ENCODE assay signal across 12 cellular contexts in genomic region chr15:80090879-80091503, GRCh38. TPM values are rescaled to one million over a fixed set of nuclear protein-coding genes. Genes with fewer than 3 reads are reported as not detected.
DNase-seq lines count a peak whose midpoint lies in the region; ATAC-seq, FAIRE-seq and TF ChIP-seq lines count a peak whose summit lies in the region.
"Had no signal": no experiment of that assay in that cellular context is flagged by ENCODE, and none has a peak within 500 bp of the region (broad histone marks: within the 10 kb centered on the region; RNA-seq: fewer than 3 reads in every experiment).

No MANE protein-coding gene starts in this region.

- H3K4me3 ChIP-seq in AG10803 (ENCODE audit: low read length) = no peak overlapping the region
- H3K4me3 ChIP-seq in WERI-Rb-1 (ENCODE audit: low read depth, low read length) = no peak overlapping the region
- H3K4me3 ChIP-seq in kidney epithelial cell (ENCODE audit: low read depth, low read length) = no peak overlapping the region
- H3K4me3 ChIP-seq: tibial nerve had no signal

- peak; percentile 28 for FAIRE-seq in GM19239 (lab: Jason Lieb, UNC)

- no peak overlapping the region for H3K27ac ChIP-seq in WERI-Rb-1
- H3K27ac ChIP-seq: tibial nerve had no signal

- H3K9me3 ChIP-seq in WERI-Rb-1 (ENCODE audit: severe bottlenecking) = no peaks in the 10 kb centered on the region
- H3K9me3 ChIP-seq: tibial nerve had no signal

- ATAC-seq in HG03354 (IDR thresholded peaks at IDR 0.05; ENCODE audit: poor library complexity, severe bottlenecking, unreplicated experiment) = no peak

- DNase-seq in AG10803 (ENCODE audit: low read depth) = no peak
- no peak for DNase-seq in GM19239 (ENCODE audit: insufficient read length, low spot score)
- DNase-seq in WERI-Rb-1 = no peak
- no peak for DNase-seq in kidney epithelial cell (ENCODE audit: low read depth)
- DNase-seq in stimulated activated CD4-positive, alpha-beta T cell treated with anti-CD3 and anti-CD28 coated beads, Interleukin-15, amount 100 ng/mL, for 24 hours = no peak
- no peak for DNase-seq in SHP77 treated with DMSO at 0.1 percent for 48 hours (lab: John Stamatoyannopoulos, UW)
- no peak for DNase-seq in activated CD4-positive, alpha-beta T cell treated with anti-CD3 and anti-CD28 coated beads, Interleukin-2, amount 50 U/mL, for 48 hours
- DNase-seq: activated CD4-positive, alpha-beta T cell treated with anti-CD3 and anti-CD28 coated beads for 4 hours; DMS79 treated with DMSO at 0.1 percent for 48 hours; stimulated activated CD4-positive, alpha-beta T cell treated with anti-CD3 and anti-CD28 coated beads, Interleukin-4, amount 100 ng/mL, for 4 hours had no signal

- TF ChIP-seq CTCF in AG10803 (conservative IDR thresholded peaks at IDR 0.05; ENCODE audit: low read length) (peak; percentile 46), WERI-Rb-1 (IDR thresholded peaks at IDR 0.05; ENCODE audit: low read depth, low read length) (0 out of 2 replicates have a peak, but pooled peaks have one; percentile 10), kidney epithelial cell (IDR thresholded peaks at IDR 0.05; ENCODE audit: insufficient read depth, low read length, poor library complexity, severe bottlenecking) (peak; percentile 41)

- H3K27me3 ChIP-seq in WERI-Rb-1 (ENCODE audit: insufficient read depth, low read depth, severe bottlenecking) (no peaks in the 10 kb centered on the region), kidney epithelial cell (ENCODE audit: control insufficient read depth, insufficient read depth, low read length) (no peaks in the 10 kb centered on the region)
- H3K27me3 ChIP-seq: tibial nerve had no signal

- no peaks in the 10 kb centered on the region for H3K36me3 ChIP-seq in WERI-Rb-1
- no peaks in the 10 kb centered on the region for H3K36me3 ChIP-seq in kidney epithelial cell (ENCODE audit: control insufficient read depth, insufficient read depth, low read length)

RNA-seq across cellular contexts. Expression of gene ZFAND6, which starts 31.5 kb away (rescaled TPM):
- total RNA-seq in kidney epithelial cell = 88.7 and 114 TPM in 2 replicates
